Comparison of ENCODE assay signal across 9 cellular contexts in the genomic region with DNA sequence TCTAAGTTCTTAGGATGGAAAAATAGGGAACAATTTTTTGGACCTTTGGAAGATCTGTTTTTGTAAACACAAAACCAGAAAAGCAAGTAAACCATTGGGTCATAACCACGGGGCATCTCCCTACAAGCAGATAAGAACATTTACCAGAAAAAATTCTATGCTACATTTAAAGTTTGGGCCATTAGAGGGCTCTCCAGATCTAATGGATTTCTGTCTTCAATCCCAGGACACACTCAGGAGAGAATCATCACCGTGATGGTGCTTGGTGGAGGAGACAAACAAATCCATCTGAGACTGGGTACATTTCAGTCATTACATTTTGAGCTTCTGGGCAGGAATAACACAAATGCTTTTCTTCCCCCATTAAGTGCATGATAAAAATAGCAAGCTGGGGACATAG.
DNase-seq lines count a peak whose midpoint lies in the region; ATAC-seq, FAIRE-seq and TF ChIP-seq lines count a peak whose summit lies in the region.
"Had no signal": no experiment of that assay in that cellular context is flagged by ENCODE, and none has a peak within 500 bp of the region (broad histone marks: within the 10 kb centered on the region; RNA-seq: fewer than 3 reads in every experiment).

No MANE protein-coding gene starts in this region.

- no peak for ATAC-seq in GM18505 (IDR thresholded peaks at IDR 0.05; ENCODE audit: unreplicated experiment)
- ATAC-seq in HG02870 (IDR thresholded peaks at IDR 0.05; ENCODE audit: unreplicated experiment) = no peak

- no peak overlapping the region for H3K27ac ChIP-seq in HEK293 (ENCODE audit: extremely low read depth, low read depth, low read length)
- no peak overlapping the region for H3K27ac ChIP-seq in SK-N-SH (ENCODE audit: low read depth in 2 of 2, low read length in 1 of 2)
- H3K27ac ChIP-seq in ovary = no peak overlapping the region

- DNase-seq in AG09309 (ENCODE audit: low read depth) = peak; percentile 29
- DNase-seq in SK-N-SH = peak; percentile 36
- DNase-seq in hepatic stellate cell (ENCODE audit: low spot score) = peak; percentile 16
- DNase-seq in H54 (ENCODE audit: insufficient read length, low spot score) = no peak
- DNase-seq in ovary = no peak

- no peak overlapping the region for H3K4me3 ChIP-seq in AG09309 (ENCODE audit: control insufficient read depth, low read depth, low read length)
- no peak overlapping the region for H3K4me3 ChIP-seq in HEK293 (ENCODE audit: low read depth, low read length)
- H3K4me3 ChIP-seq in SK-N-SH (ENCODE audit: low read depth in 2 of 2, low read length in 1 of 2) = no peak overlapping the region
- H3K4me3 ChIP-seq in ovary = no peak overlapping the region

- H3K4me2 ChIP-seq in SK-N-SH = no peak overlapping the region

- FAIRE-seq in H54 (lab: Jason Lieb, UNC) = no peak
- FAIRE-seq: colon had no signal

- H3K79me2 ChIP-seq in SK-N-SH (ENCODE audit: insufficient read depth) = no peaks in the 10 kb centered on the region

- POLR2A ChIA-PET in HEK293 (lab: Yijun Ruan, JAX) = no interaction called here
- POLR2A ChIA-PET in SK-N-SH (lab: Yijun Ruan, JAX) = no interaction called here

- H3K36me3 ChIP-seq in HEK293 (ENCODE audit: control insufficient read depth in 2 of 2, insufficient read depth in 1 of 2, low read length in 2 of 2) (no peaks in the 10 kb centered on the region), SK-N-SH (replicated peaks in 1 of 2; ENCODE audit: control insufficient read depth in 1 of 2, insufficient read depth in 2 of 2, low read length in 1 of 2) (no peaks in the 10 kb centered on the region), ovary (no peaks in the 10 kb centered on the region)

- intact Hi-C loops in ovary (cut with DNase I) = loop anchor here in 1 of 4 donors (5.0 kb wide), 1 partner anchor 800 kb away; no protein-coding TSS in a partner anchor

- no peaks in the 10 kb centered on the region for H3K9me3 ChIP-seq in HEK293 (ENCODE audit: control insufficient read depth, insufficient read depth, low read depth, low read length)
- H3K9me3 ChIP-seq in SK-N-SH = no peaks in the 10 kb centered on the region
- H3K9me3 ChIP-seq in ovary = no peaks in the 10 kb centered on the region

- TF ChIP-seq CTCF in AG09309 (IDR thresholded peaks at IDR 0.05; ENCODE audit: control insufficient read depth, insufficient read depth, low read depth, low read length, missing control alignments) (peak; percentile 60), HEK293 (tag by site-specific recombination; IDR thresholded peaks at IDR 0.05) (no peak; the same call in 1 of the 2 replicates), SK-N-SH (IDR thresholded peaks at IDR 0.05) (peak; percentile 51), ovary (IDR thresholded peaks at IDR 0.05) (no peak)

- WGBS in SK-N-SH (ENCODE audit: low lambda C conversion rate) = 5% methylated on average over 2 of the region's 2 CpGs
- 1 to 10% (median 4%) methylated on average over 2 of the region's 2 CpGs for WGBS in ovary, 3 donors

- no peaks in the 10 kb centered on the region for H3K4me1 ChIP-seq in HEK293 (ENCODE audit: control insufficient read depth, insufficient read depth, low read length)
- H3K4me1 ChIP-seq in SK-N-SH (ENCODE audit: control insufficient read depth in 1 of 2, insufficient read depth in 2 of 2, low read depth in 1 of 2, low read length in 1 of 2) = peaks cover 0 to 11% of the 10 kb centered on the region in 2 experiments; a peak in 2 of 4 replicates
- no peaks in the 10 kb centered on the region for H3K4me1 ChIP-seq in ovary (ENCODE audit: insufficient read depth)

- no peak overlapping the region for H3K9ac ChIP-seq in SK-N-SH

- TF ChIP-seq POLR2A in H54 (IDR thresholded peaks at IDR 0.05; ENCODE audit: low read depth, low read length) (no peak), GM18505 (IDR thresholded peaks at IDR 0.05; ENCODE audit: borderline replicate concordance, extremely low read depth, insufficient read depth, insufficient read length) (no peak), ovary (IDR thresholded peaks at IDR 0.05) (no peak)

- TF ChIP-seq EP300 in SK-N-SH (IDR thresholded peaks at IDR 0.05; ENCODE audit: borderline replicate concordance in 1 of 2, low read depth in 1 of 2, low read length in 1 of 2) = no peak
- TF ChIP-seq EP300 in ovary (IDR thresholded peaks at IDR 0.05) = no peak

- no peaks in the 10 kb centered on the region for H3F3A ChIP-seq in SK-N-SH (replicated peaks; ENCODE audit: insufficient read depth)

- no peaks in the 10 kb centered on the region; the same call in 1 of the 2 replicates for H4K20me1 ChIP-seq in SK-N-SH (ENCODE audit: insufficient read depth)

- H2AFZ ChIP-seq in SK-N-SH (ENCODE audit: low read depth) = no peak overlapping the region; the same call in 1 of the 2 replicates

- peaks cover 8% of the 10 kb centered on the region; the same call in 1 of the 2 replicates for H3K27me3 ChIP-seq in SK-N-SH (ENCODE audit: insufficient read depth)
- H3K27me3 ChIP-seq in ovary = no peaks in the 10 kb centered on the region

- CTCF ChIA-PET in HEK293 (lab: Yijun Ruan, JAX) = interaction anchor here (0.6 to 2.7 kb wide), 7 partner anchors 14 to 220 kb away, joined by 3 to 22 read pairs (median 4); no protein-coding TSS in a partner anchor
- CTCF ChIA-PET in SK-N-SH (lab: Yijun Ruan, JAX) = interaction anchor here (0.6 to 1.9 kb wide), 9 partner anchors 10 to 329 kb away, joined by 3 to 6 read pairs (median 3); no protein-coding TSS in a partner anchor

- H3K9me2 ChIP-seq in SK-N-SH = no peaks in the 10 kb centered on the region

- peak; percentile 57 for TF ChIP-seq RAD21 in SK-N-SH (IDR thresholded peaks at IDR 0.05; ENCODE audit: low read length)

TF ChIP-seq in HEK293, 187 proteins besides CTCF, POLR2A, EP300 and RAD21:
- TF ChIP-seq KLF16 (tag by site-specific recombination; IDR thresholded peaks at IDR 0.05) = no peak
- TF ChIP-seq ZNF654 (tag by site-specific recombination; IDR thresholded peaks at IDR 0.05; ENCODE audit: low read depth) = peak; percentile 40
TF ChIP-seq in HEK293: peak in this region for 1.

TF ChIP-seq in SK-N-SH, 30 proteins besides CTCF, POLR2A, EP300 and RAD21:
- no peak for TF ChIP-seq MEF2A (IDR thresholded peaks at IDR 0.05; ENCODE audit: borderline replicate concordance, low read depth)
- TF ChIP-seq FOXJ3 (CRISPR knock-in tag; IDR thresholded peaks at IDR 0.05) = no peak
- no peak for TF ChIP-seq POLR2AphosphoS5 (IDR thresholded peaks at IDR 0.05; ENCODE audit: low read depth, low read length)
- no peak for TF ChIP-seq FOSL2 (IDR thresholded peaks at IDR 0.05; ENCODE audit: borderline replicate concordance, low read depth)
- TF ChIP-seq SMC3 (IDR thresholded peaks at IDR 0.05; ENCODE audit: low read depth, low read length) = peak; percentile 16; the same call in 1 of the 2 replicates
TF ChIP-seq in SK-N-SH: peak in this region for 1.

Comparison
In these comparisons a context has a peak if more than half of its experiments do, and no peak if none do; other contexts are left out.
1. DNase-seq: peak in AG09309 (single experiment), SK-N-SH (single experiment) and hepatic stellate cell (single experiment); none in H54 (single experiment) and ovary (0 of 5).
2. CTCF ChIP-seq: peak in AG09309 (single experiment) and SK-N-SH (single experiment); none in HEK293 (single experiment) and ovary (0 of 3).